13 cellular contexts compared by ENCODE assay signal in the genomic region with DNA sequence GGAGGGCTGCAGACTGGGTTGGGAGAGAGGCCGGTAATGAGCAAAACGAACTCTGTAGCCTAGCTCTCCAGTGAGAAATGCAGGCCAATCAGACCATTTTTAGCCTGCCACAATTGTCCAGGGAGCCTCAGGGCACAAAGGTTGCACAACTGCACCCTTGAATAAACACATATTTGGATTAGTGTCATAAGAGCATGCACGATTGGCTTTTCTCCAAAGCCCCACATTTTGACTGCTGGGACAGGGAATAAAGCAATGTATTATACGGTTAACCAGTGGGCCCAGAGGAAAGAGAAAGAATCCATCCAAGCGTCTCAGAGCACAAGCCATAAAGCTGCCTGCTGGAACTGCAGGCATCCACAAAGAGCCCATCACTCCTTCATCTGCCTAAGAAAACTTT.
DNase-seq lines count a peak whose midpoint lies in the region; ATAC-seq and TF ChIP-seq lines count a peak whose summit lies in the region.
"Had no signal": no experiment of that assay in that cellular context is flagged by ENCODE, and none has a peak within 500 bp of the region (broad histone marks: within the 10 kb centered on the region; RNA-seq: fewer than 3 reads in every experiment).

No MANE protein-coding gene starts in this region.

- TF ChIP-seq CTCF in gastrocnemius medialis (IDR thresholded peaks at IDR 0.05 in 4 of 5, conservative IDR thresholded peaks at IDR 0.05 in 1 of 5) (no peak), MM.1S (IDR thresholded peaks at IDR 0.05; ENCODE audit: low read length) (no peak)

- no peaks in the 10 kb centered on the region for H3K36me3 ChIP-seq in gastrocnemius medialis
- no peaks in the 10 kb centered on the region for H3K36me3 ChIP-seq in MM.1S (replicated peaks; ENCODE audit: insufficient read depth, low read length)

- no peaks in the 10 kb centered on the region for H3K27me3 ChIP-seq in gastrocnemius medialis
- H3K27me3 ChIP-seq in MM.1S (replicated peaks; ENCODE audit: insufficient read depth, low read length), result no peaks in the 10 kb centered on the region

- no peak for TF ChIP-seq RAD21 in Ishikawa (IDR thresholded peaks at IDR 0.05; ENCODE audit: low read depth)

- no peak for TF ChIP-seq EP300 in Ishikawa (IDR thresholded peaks at IDR 0.05; ENCODE audit: borderline replicate concordance)

- no peak for TF ChIP-seq POLR2A in gastrocnemius medialis (IDR thresholded peaks at IDR 0.05)

- H3K4me3 ChIP-seq in gastrocnemius medialis (no peak overlapping the region), MM.1S (ENCODE audit: low read length) (no peak overlapping the region)
- H3K4me3 ChIP-seq: SK-N-MC had no signal

- H3K9me3 ChIP-seq in gastrocnemius medialis, result no peaks in the 10 kb centered on the region
- no peaks in the 10 kb centered on the region for H3K9me3 ChIP-seq in MM.1S (replicated peaks; ENCODE audit: insufficient read depth, low read length)

- in situ Hi-C loops in gastrocnemius medialis (cut with MboI; ENCODE audit: low sequenced_read_pairs in 4 of 4), result no loop called here

- H3K27ac ChIP-seq in gastrocnemius medialis (no peak overlapping the region), MM.1S (ENCODE audit: low read length) (no peak overlapping the region)
- H3K27ac ChIP-seq: SK-N-MC, VCaP had no signal

- intact Hi-C loops in left colon (cut with DNase I, micrococcal nuclease) (no loop called here), gastrocnemius medialis (cut with DNase I; ENCODE audit: low total_unique reads) (no loop called here)

- no peaks in the 10 kb centered on the region for H3K79me2 ChIP-seq in MM.1S (ENCODE audit: low read length)

- no peaks in the 10 kb centered on the region for H3F3A ChIP-seq in MM.1S (ENCODE audit: insufficient read depth, low read length)

- H3K4me2 ChIP-seq in MM.1S (ENCODE audit: low read depth, low read length), result no peak overlapping the region

- H4K20me1 ChIP-seq in MM.1S (ENCODE audit: insufficient read depth, low read length), result no peaks in the 10 kb centered on the region

- ATAC-seq in left colon (peak; percentile 58), gastrocnemius medialis (peak; percentile 39 to 77), GM18498 (IDR thresholded peaks at IDR 0.05; ENCODE audit: unreplicated experiment) (no peak), GM21825 (IDR thresholded peaks at IDR 0.05; ENCODE audit: unreplicated experiment) (no peak)
- ATAC-seq: stimulated activated naive CD8-positive, alpha-beta T cell treated with anti-CD3 and anti-CD28 coated beads, Interleukin-15, amount 100 ng/mL, for 72 hours had no signal

- no peaks in the 10 kb centered on the region for H3K9me2 ChIP-seq in MM.1S (replicated peaks; ENCODE audit: insufficient read depth, low read length)

- no peak overlapping the region for H2AFZ ChIP-seq in MM.1S (ENCODE audit: low read length)

- no peak overlapping the region for H3K9ac ChIP-seq in MM.1S (ENCODE audit: low read length)

- H3K4me1 ChIP-seq in gastrocnemius medialis, result peaks cover 8% of the 10 kb centered on the region in 2 donors
- H3K4me1 ChIP-seq in MM.1S (ENCODE audit: low read length), result no peaks in the 10 kb centered on the region

- DNase-seq in ecto neural progenitor cell (ENCODE audit: low spot score) (peak; percentile 69), left colon (no peak), gastrocnemius medialis (peak; percentile 17 to 23), MM.1S (no peak)
- DNase-seq: activated naive CD8-positive, alpha-beta T cell treated with anti-CD3 and anti-CD28 coated beads for 36 hours; CD4-positive, alpha-beta memory T cell; NCI-H187 treated with DMSO at 0.1 percent for 48 hours; stimulated activated naive CD8-positive, alpha-beta T cell treated with anti-CD3 and anti-CD28 coated beads, Interleukin-15, amount 100 ng/mL, for 72 hours had no signal

TF ChIP-seq in Ishikawa, 13 proteins besides CTCF, POLR2A, EP300 and RAD21:
- TF ChIP-seq, protein P1, sequence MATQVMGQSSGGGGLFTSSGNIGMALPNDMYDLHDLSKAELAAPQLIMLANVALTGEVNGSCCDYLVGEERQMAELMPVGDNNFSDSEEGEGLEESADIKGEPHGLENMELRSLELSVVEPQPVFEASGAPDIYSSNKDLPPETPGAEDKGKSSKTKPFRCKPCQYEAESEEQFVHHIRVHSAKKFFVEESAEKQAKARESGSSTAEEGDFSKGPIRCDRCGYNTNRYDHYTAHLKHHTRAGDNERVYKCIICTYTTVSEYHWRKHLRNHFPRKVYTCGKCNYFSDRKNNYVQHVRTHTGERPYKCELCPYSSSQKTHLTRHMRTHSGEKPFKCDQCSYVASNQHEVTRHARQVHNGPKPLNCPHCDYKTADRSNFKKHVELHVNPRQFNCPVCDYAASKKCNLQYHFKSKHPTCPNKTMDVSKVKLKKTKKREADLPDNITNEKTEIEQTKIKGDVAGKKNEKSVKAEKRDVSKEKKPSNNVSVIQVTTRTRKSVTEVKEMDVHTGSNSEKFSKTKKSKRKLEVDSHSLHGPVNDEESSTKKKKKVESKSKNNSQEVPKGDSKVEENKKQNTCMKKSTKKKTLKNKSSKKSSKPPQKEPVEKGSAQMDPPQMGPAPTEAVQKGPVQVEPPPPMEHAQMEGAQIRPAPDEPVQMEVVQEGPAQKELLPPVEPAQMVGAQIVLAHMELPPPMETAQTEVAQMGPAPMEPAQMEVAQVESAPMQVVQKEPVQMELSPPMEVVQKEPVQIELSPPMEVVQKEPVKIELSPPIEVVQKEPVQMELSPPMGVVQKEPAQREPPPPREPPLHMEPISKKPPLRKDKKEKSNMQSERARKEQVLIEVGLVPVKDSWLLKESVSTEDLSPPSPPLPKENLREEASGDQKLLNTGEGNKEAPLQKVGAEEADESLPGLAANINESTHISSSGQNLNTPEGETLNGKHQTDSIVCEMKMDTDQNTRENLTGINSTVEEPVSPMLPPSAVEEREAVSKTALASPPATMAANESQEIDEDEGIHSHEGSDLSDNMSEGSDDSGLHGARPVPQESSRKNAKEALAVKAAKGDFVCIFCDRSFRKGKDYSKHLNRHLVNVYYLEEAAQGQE (IDR thresholded peaks at IDR 0.05; ENCODE audit: low read depth), result no peak
- TF ChIP-seq NFIC (IDR thresholded peaks at IDR 0.05), result peak; percentile 74
- peak; percentile 46; the same call in 1 of the 2 replicates for TF ChIP-seq TEAD4 (IDR thresholded peaks at IDR 0.05)
- peak; percentile 94 for TF ChIP-seq CEBPB (IDR thresholded peaks at IDR 0.05)

Comparison
In these comparisons a context has a peak if more than half of its experiments do, and no peak if none do; other contexts are left out.
1. DNase-seq: peak in ecto neural progenitor cell (single experiment) and gastrocnemius medialis (2 of 2); none in left colon (0 of 2) and MM.1S (single experiment).
2. ATAC-seq: peak in left colon (single experiment) and gastrocnemius medialis (2 of 2); none in GM18498 (single experiment) and GM21825 (single experiment).